Comparison of ENCODE assay signal across 1 cellular context in the genomic region with DNA sequence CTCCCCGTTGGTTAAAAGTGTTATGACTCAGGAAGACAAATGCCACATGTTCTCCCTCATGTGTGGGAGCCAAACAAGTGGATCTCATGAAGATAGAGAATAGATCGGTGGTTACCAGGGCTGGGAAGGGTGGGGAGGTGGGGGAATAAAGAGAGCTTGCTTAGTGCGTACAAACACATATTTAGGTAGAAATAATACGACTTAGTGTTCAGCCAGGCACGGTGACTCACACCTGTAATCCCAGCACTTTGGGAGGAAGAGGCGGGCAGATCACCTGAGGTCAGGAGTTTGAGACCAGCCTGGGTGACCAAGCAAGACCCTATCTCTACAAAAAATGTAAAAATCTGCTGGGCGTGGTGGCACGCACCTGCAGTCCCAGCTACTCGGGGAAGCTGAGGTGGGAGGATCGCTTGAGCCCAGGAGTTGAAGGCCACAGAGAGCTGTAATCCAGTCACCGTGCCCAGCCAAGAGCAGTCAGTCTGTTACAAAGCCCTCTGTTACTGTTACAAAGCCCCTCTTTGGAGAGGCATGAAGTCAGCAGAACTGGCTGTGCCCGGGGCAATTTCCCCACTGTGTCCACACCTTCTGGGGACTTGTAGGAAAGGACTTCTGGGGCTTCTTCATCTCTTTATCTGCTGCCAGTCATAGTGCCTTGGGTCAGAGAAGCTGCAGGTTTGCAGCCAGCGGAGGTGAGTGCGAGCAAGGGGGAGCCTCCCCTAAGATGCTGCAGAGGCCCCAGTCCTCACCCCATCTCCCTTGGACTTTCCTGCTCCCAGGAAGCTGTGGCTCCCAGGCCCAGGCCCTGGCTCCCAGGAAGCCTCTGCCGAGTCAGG.
TF ChIP-seq lines count a peak whose summit lies in the region.

No MANE protein-coding gene starts in this region.

TF ChIP-seq in IMR-90, 13 proteins besides CTCF, POLR2A, EP300 and RAD21:
- TF ChIP-seq RFX5 (IDR thresholded peaks at IDR 0.05; ENCODE audit: low read depth, low read length) (no peak), FOS (IDR thresholded peaks at IDR 0.05; ENCODE audit: low read depth, low read length) (no peak), SMC3 (IDR thresholded peaks at IDR 0.05; ENCODE audit: low read depth, low read length) (no peak), RCOR1 (IDR thresholded peaks at IDR 0.05; ENCODE audit: insufficient replicate concordance, low read length) (no peak)
- TF ChIP-seq, protein P1, sequence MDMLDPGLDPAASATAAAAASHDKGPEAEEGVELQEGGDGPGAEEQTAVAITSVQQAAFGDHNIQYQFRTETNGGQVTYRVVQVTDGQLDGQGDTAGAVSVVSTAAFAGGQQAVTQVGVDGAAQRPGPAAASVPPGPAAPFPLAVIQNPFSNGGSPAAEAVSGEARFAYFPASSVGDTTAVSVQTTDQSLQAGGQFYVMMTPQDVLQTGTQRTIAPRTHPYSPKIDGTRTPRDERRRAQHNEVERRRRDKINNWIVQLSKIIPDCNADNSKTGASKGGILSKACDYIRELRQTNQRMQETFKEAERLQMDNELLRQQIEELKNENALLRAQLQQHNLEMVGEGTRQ (IDR thresholded peaks at IDR 0.05; ENCODE audit: low read depth, low read length), result no peak
- TF ChIP-seq, protein P2, sequence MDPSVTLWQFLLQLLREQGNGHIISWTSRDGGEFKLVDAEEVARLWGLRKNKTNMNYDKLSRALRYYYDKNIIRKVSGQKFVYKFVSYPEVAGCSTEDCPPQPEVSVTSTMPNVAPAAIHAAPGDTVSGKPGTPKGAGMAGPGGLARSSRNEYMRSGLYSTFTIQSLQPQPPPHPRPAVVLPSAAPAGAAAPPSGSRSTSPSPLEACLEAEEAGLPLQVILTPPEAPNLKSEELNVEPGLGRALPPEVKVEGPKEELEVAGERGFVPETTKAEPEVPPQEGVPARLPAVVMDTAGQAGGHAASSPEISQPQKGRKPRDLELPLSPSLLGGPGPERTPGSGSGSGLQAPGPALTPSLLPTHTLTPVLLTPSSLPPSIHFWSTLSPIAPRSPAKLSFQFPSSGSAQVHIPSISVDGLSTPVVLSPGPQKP (IDR thresholded peaks at IDR 0.05; ENCODE audit: borderline replicate concordance, low read depth, low read length), result no peak
TF ChIP-seq in IMR-90: peak in this region for 0.
